Comparison of ENCODE assay signal across 34 cellular contexts in genomic region chr19:1626417-1627010, GRCh38.
"Had no signal": no experiment of that assay in that cellular context is flagged by ENCODE, and none has a peak within 500 bp of the region (broad histone marks: within the 10 kb centered on the region; RNA-seq: fewer than 3 reads in every experiment).

No MANE protein-coding gene starts in this region.

- H3K4me3 Mint-ChIP-seq: activated naive CD8-positive, alpha-beta T cell; natural killer cell treated with Interleukin-12 subunit alpha and Interleukin-12 subunit beta and Interleukin-15 and Interleukin-18, amount 100 ng/mL, for 72 hours; stimulated activated naive B cell treated with anti-CD40 and anti-IgM and Interleukin-4, amounts not matched to agents 10 μg/mL and 1 μg/mL and 100 μg/mL, for 72 hours had no signal

- ATAC-seq: activated CD4-positive, CD25-positive, alpha-beta regulatory T cell treated with anti-CD3 and anti-CD28 coated beads, Interleukin-2, amount 50 U/mL, for 24 hours; gastrocnemius medialis; left lung; mucosa of descending colon; natural killer cell treated with Interleukin-12 subunit alpha and Interleukin-12 subunit beta and Interleukin-15 and Interleukin-18, amount 100 ng/mL, for 72 hours; pancreas; stimulated activated naive B cell treated with anti-CD40 and anti-IgM and Interleukin-4, amounts not matched to agents 10 μg/mL and 1 μg/mL and 100 μg/mL, for 72 hours; upper lobe of right lung had no signal

- DNase-seq: activated CD4-positive, alpha-beta T cell treated with anti-CD3 and anti-CD28 coated beads for 48 hours; activated CD4-positive, alpha-beta T cell treated with anti-CD3 and anti-CD28 coated beads, Interleukin-2, amount 50 U/mL, for 48 hours; activated CD8-positive, alpha-beta memory T cell treated with anti-CD3 and anti-CD28 coated beads for 24 hours; activated effector memory CD4-positive, alpha-beta T cell treated with Interleukin-2 at 50 U/mL for 16 hours; activated naive CD4-positive, alpha-beta T cell treated with Interleukin-2 at 50 U/mL for 16 hours; adrenal gland; central memory CD4-positive, alpha-beta T cell; effector CD4-positive, alpha-beta T cell; esophagus squamous epithelium; gastrocnemius medialis; glutamatergic neuron; mucosa of descending colon; retina; stimulated activated CD4-positive, alpha-beta T cell treated with anti-CD3 and anti-CD28 coated beads, Interleukin-1b, Interleukin-23, amount 100 ng/mL, for 48 hours; stimulated activated CD4-positive, alpha-beta T cell treated with anti-CD3 and anti-CD28 coated beads, Interleukin-4, amount 100 ng/mL, for 4 hours; stimulated activated CD8-positive, alpha-beta memory T cell treated with anti-CD3 and anti-CD28 coated beads, Interleukin-4, amount 100 ng/mL, for 48 hours; stimulated activated naive B cell treated with anti-CD40 and anti-IgM and Interleukin-4, amounts not matched to agents 10 μg/mL and 1 μg/mL and 100 μg/mL, for 72 hours; stomach; thyroid gland; upper lobe of right lung; WERI-Rb-1 had no signal

- H3K4me1 ChIP-seq: adrenal gland, ascending aorta, esophagus squamous epithelium, gastrocnemius medialis, left lung, pancreas, prostate gland, stomach, thyroid gland, upper lobe of right lung had no signal

- H3K36me3 Mint-ChIP-seq: natural killer cell treated with Interleukin-12 subunit alpha and Interleukin-12 subunit beta and Interleukin-15 and Interleukin-18, amount 100 ng/mL, for 72 hours had no signal

- H3K9me3 Mint-ChIP-seq: natural killer cell treated with Interleukin-12 subunit alpha and Interleukin-12 subunit beta and Interleukin-15 and Interleukin-18, amount 100 ng/mL, for 72 hours; stimulated activated naive B cell treated with anti-CD40 and anti-IgM and Interleukin-4, amounts not matched to agents 10 μg/mL and 1 μg/mL and 100 μg/mL, for 72 hours had no signal

- H3K27me3 ChIP-seq: adrenal gland, ascending aorta, esophagus squamous epithelium, gastrocnemius medialis, left lung, neutrophil, pancreas, stomach, thyroid gland, upper lobe of right lung had no signal

- H3K27ac ChIP-seq: adrenal gland, ascending aorta, epithelial cell of prostate, esophagus squamous epithelium, gastrocnemius medialis, left lung, neutrophil, pancreas, prostate gland, stomach, thyroid gland, upper lobe of right lung, WERI-Rb-1 had no signal

- H3K9me3 ChIP-seq: adrenal gland, ascending aorta, esophagus squamous epithelium, gastrocnemius medialis, left lung, mucosa of descending colon, neutrophil, pancreas, prostate gland, stomach, thyroid gland, upper lobe of right lung had no signal

- H3K4me2 ChIP-seq: smooth muscle cell had no signal

- H3K4me3 ChIP-seq: adrenal gland, ascending aorta, esophagus squamous epithelium, gastrocnemius medialis, left lung, lung, mucosa of descending colon, pancreas, prostate gland, smooth muscle cell, stomach, thyroid gland, upper lobe of right lung had no signal

- H3K27me3 Mint-ChIP-seq: activated naive CD8-positive, alpha-beta T cell; natural killer cell treated with Interleukin-12 subunit alpha and Interleukin-12 subunit beta and Interleukin-15 and Interleukin-18, amount 100 ng/mL, for 72 hours; stimulated activated naive B cell treated with anti-CD40 and anti-IgM and Interleukin-4, amounts not matched to agents 10 μg/mL and 1 μg/mL and 100 μg/mL, for 72 hours had no signal

- H3K36me3 ChIP-seq: pancreas, prostate gland had no signal

- FAIRE-seq: islet of Langerhans, pancreas, TTC549 had no signal

- H3K27ac Mint-ChIP-seq: activated naive CD8-positive, alpha-beta T cell; natural killer cell treated with Interleukin-12 subunit alpha and Interleukin-12 subunit beta and Interleukin-15 and Interleukin-18, amount 100 ng/mL, for 72 hours had no signal
